8 cellular contexts compared by ENCODE assay signal in the genomic region with DNA sequence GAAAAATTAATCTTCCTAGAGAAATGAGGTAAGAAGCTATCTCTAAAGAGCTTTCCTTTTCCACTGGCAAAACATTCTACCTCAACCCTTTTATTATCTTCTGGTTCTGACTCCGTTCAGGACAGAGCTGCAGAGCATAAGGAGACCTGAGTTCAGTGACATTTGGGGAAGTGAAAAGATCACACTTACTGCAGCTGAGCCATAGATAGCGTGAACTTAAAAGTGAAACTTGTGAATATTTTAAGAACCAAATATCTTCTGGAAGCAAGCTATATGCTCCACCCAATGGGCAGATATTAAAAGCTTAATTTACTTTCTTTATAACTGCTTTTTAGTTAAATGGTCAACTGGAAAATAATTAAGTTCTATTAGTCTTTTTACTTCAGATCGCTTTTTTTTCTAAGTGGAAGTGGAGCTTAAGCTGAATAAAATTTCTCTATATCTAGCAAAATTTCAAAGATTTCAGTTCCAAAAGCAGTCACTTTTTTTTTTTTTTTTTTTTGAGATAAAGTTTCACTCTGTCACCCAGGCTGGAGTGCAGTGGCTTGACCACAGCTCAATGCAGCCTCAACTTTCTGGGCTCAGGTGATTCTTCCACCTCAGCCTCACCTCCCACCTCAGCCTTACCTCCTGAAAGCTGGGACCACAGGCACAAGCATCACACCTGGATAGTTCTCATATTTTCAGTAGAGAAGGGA. TPM values are rescaled to one million over a fixed set of nuclear protein-coding genes. Genes with fewer than 3 reads are reported as not detected.
DNase-seq lines count a peak whose midpoint lies in the region; ATAC-seq and TF ChIP-seq lines count a peak whose summit lies in the region.

No MANE protein-coding gene starts in this region.

- peaks cover 12% of the 10 kb centered on the region for H3K4me1 ChIP-seq in fibroblast of lung (ENCODE audit: control insufficient read depth, extremely low read depth, insufficient read depth, low read length)
- no peaks in the 10 kb centered on the region for H3K4me1 ChIP-seq in neuronal stem cell (ENCODE audit: control insufficient read depth in 2 of 2, insufficient read depth in 1 of 2, low read depth in 1 of 2, low read length in 2 of 2)
- H3K4me1 ChIP-seq in GM23338 (ENCODE audit: insufficient read depth): no peaks in the 10 kb centered on the region

- H3K23ac ChIP-seq in neuronal stem cell (ENCODE audit: low read depth, low read length, poor library complexity): no peak overlapping the region

- DNase-seq in fibroblast of lung (ENCODE audit: low read depth in 2 of 2) (no peak), NCI-H446 treated with DMSO at 0.1 percent for 48 hours (lab: John Stamatoyannopoulos, UW) (no peak), neuronal stem cell (ENCODE audit: low spot score) (no peak), GM23338 (ENCODE audit: low spot score) (no peak), Right ventricle myocardium inferior (ENCODE audit: missing footprints) (no peak)

- no peak overlapping the region for H2AK5ac ChIP-seq in neuronal stem cell (ENCODE audit: low read depth, low read length)

- H3K4me1 Mint-ChIP-seq in IgD-negative memory B cell (peaks cover 46 to 60% (median 49%) of the 10 kb centered on the region in 3 donors), GM23338 (no peaks in the 10 kb centered on the region)

- no peaks in the 10 kb centered on the region for H3K36me3 ChIP-seq in fibroblast of lung (ENCODE audit: control insufficient read depth, insufficient read depth, low read length)
- H3K36me3 ChIP-seq in neuronal stem cell (replicated peaks in 1 of 2; ENCODE audit: control insufficient read depth in 2 of 2, insufficient read depth in 2 of 2, low read length in 2 of 2): no peaks in the 10 kb centered on the region
- H3K36me3 ChIP-seq in GM23338 (ENCODE audit: insufficient read depth): no peaks in the 10 kb centered on the region

- peak; percentile 90 for ATAC-seq in GM18502 (IDR thresholded peaks at IDR 0.05; ENCODE audit: poor library complexity, unreplicated experiment)
- ATAC-seq in GM21619 (IDR thresholded peaks at IDR 0.05; ENCODE audit: unreplicated experiment): peak; percentile 86
- no peak for ATAC-seq in GM23338
- ATAC-seq in Right ventricle myocardium inferior: no peak

- H3K36me3 Mint-ChIP-seq in IgD-negative memory B cell: peaks cover 12% of the 10 kb centered on the region
- no peaks in the 10 kb centered on the region for H3K36me3 Mint-ChIP-seq in GM23338 (ENCODE audit: low read depth)

- no peak overlapping the region for H4K8ac ChIP-seq in neuronal stem cell (ENCODE audit: low read depth, low read length)

- no peaks in the 10 kb centered on the region for H4K20me1 ChIP-seq in fibroblast of lung (ENCODE audit: control insufficient read depth, extremely low read depth, insufficient read depth, low read length)
- no peaks in the 10 kb centered on the region for H4K20me1 ChIP-seq in GM23338 (replicated peaks; ENCODE audit: insufficient read depth)

- H2BK5ac ChIP-seq in neuronal stem cell (ENCODE audit: low read length): no peak overlapping the region

- no CpG with 5 or more reads among the region's 3 CpGs for WGBS in neuronal stem cell (ENCODE audit: extremely low coverage in 2 of 2, insufficient read length in 2 of 2, insufficient replicate concordance in 1 of 2), 2 donors

- no peaks in the 10 kb centered on the region for H3K9me3 Mint-ChIP-seq in IgD-negative memory B cell
- no peaks in the 10 kb centered on the region for H3K9me3 Mint-ChIP-seq in GM23338

- no peaks in the 10 kb centered on the region for H3K79me2 ChIP-seq in fibroblast of lung (ENCODE audit: control insufficient read depth, insufficient read depth, low read length)
- H3K79me2 ChIP-seq in GM23338 (replicated peaks; ENCODE audit: insufficient read depth): no peaks in the 10 kb centered on the region

- H3K9me3 ChIP-seq in fibroblast of lung (ENCODE audit: control insufficient read depth, insufficient read depth, low read depth, low read length): no peaks in the 10 kb centered on the region
- H3K9me3 ChIP-seq in neuronal stem cell (replicated peaks in 1 of 2; ENCODE audit: control insufficient read depth in 2 of 2, insufficient read depth in 1 of 2, low read depth in 1 of 2, low read length in 2 of 2): no peaks in the 10 kb centered on the region

- intact Hi-C loops in Right ventricle myocardium inferior (cut with DNase I): no loop called here

- no peak overlapping the region for H2BK120ac ChIP-seq in neuronal stem cell (ENCODE audit: low read depth, low read length)

- H3K9me2 ChIP-seq in GM23338 (ENCODE audit: insufficient read depth): no peaks in the 10 kb centered on the region

- H3K4me3 Mint-ChIP-seq in IgD-negative memory B cell: peak overlapping the region; percentile 28 to 89 (median 70)
- H3K4me3 Mint-ChIP-seq in GM23338: no peak overlapping the region

- H3K27me3 ChIP-seq in fibroblast of lung (ENCODE audit: control insufficient read depth, insufficient read depth, low read length): no peaks in the 10 kb centered on the region
- no peaks in the 10 kb centered on the region for H3K27me3 ChIP-seq in neuronal stem cell (ENCODE audit: control insufficient read depth in 3 of 3, insufficient read depth in 3 of 3, low read depth in 1 of 3, low read length in 3 of 3)
- no peaks in the 10 kb centered on the region for H3K27me3 ChIP-seq in GM23338 (ENCODE audit: insufficient read depth)

- H2BK12ac ChIP-seq in neuronal stem cell (ENCODE audit: low read length): no peak overlapping the region

- no peaks in the 10 kb centered on the region for H3K79me1 ChIP-seq in neuronal stem cell (ENCODE audit: low read depth, low read length)

- no peak for TF ChIP-seq CTCF in fibroblast of lung (conservative IDR thresholded peaks at IDR 0.05 in 1 of 2, IDR thresholded peaks at IDR 0.05 in 1 of 2; ENCODE audit: low read depth in 1 of 2, low read length in 2 of 2)
- TF ChIP-seq CTCF in GM23338 (conservative IDR thresholded peaks at IDR 0.05; ENCODE audit: low read depth in 2 of 2): no peak

- H3K4me2 ChIP-seq in fibroblast of lung (ENCODE audit: extremely low read depth, insufficient read depth, low read length): peak overlapping the region; percentile 30
- H3K4me2 ChIP-seq in neuronal stem cell (ENCODE audit: insufficient read depth, low read length, poor library complexity, severe bottlenecking): no peak overlapping the region
- no peak overlapping the region for H3K4me2 ChIP-seq in GM23338

- H3K18ac ChIP-seq in neuronal stem cell (ENCODE audit: low read length): no peak overlapping the region

- H3K9ac ChIP-seq in fibroblast of lung (ENCODE audit: insufficient read depth, low read length): no peak overlapping the region
- H3K9ac ChIP-seq in neuronal stem cell (ENCODE audit: low read depth, low read length, poor library complexity): no peak overlapping the region

- no peak overlapping the region for H3K4ac ChIP-seq in neuronal stem cell (ENCODE audit: low read length)

- no peak overlapping the region for H2BK15ac ChIP-seq in neuronal stem cell (ENCODE audit: low read length)

- H3K4me3 ChIP-seq in fibroblast of lung (replicated peaks in 1 of 4; ENCODE audit: control extremely low read depth in 1 of 4, insufficient read depth in 1 of 4, low read depth in 3 of 4, low read length in 4 of 4) (no peak overlapping the region), neuronal stem cell (ENCODE audit: low read length in 2 of 2) (no peak overlapping the region), GM23338 (no peak overlapping the region)

- H3K27ac Mint-ChIP-seq in IgD-negative memory B cell (peak overlapping the region; percentile 68 to 95 (median 93)), GM23338 (no peak overlapping the region)

- no peaks in the 10 kb centered on the region for H3F3A ChIP-seq in GM23338 (replicated peaks; ENCODE audit: low read depth)

- H3K27me3 Mint-ChIP-seq in IgD-negative memory B cell (no peaks in the 10 kb centered on the region), GM23338 (ENCODE audit: insufficient read depth, low read depth, poor library complexity) (no peaks in the 10 kb centered on the region)

- H3K27ac ChIP-seq in fibroblast of lung (ENCODE audit: insufficient read depth, low read length): no peak overlapping the region
- no peak overlapping the region for H3K27ac ChIP-seq in neuronal stem cell (replicated peaks; ENCODE audit: low read length)
- H3K27ac ChIP-seq in GM23338 (ENCODE audit: low read depth): no peak overlapping the region

- no peak overlapping the region for H3K14ac ChIP-seq in neuronal stem cell (ENCODE audit: low read length)

- H2AFZ ChIP-seq in fibroblast of lung (ENCODE audit: low read length): peak overlapping the region; percentile 87
- H2AFZ ChIP-seq in neuronal stem cell (ENCODE audit: low read length): no peak overlapping the region
- no peak overlapping the region for H2AFZ ChIP-seq in GM23338

- H4K91ac ChIP-seq in neuronal stem cell (ENCODE audit: low read depth, low read length, poor library complexity): no peak overlapping the region

RNA-seq across cellular contexts. Expression of gene PTPN22, which starts 11.9 kb away (rescaled TPM):
- polyA plus RNA-seq in IgD-negative memory B cell (41.1 TPM), fibroblast of lung (0.10 and 0.11 TPM in 2 replicates), GM23338 (2016; fragmentation: Nextera tagmentation; extraction: Ambion mirVana) (0.08 and 0.40 TPM in 2 replicates)
- total RNA-seq in fibroblast of lung (0.26 and 0.33 TPM in 2 replicates), Right ventricle myocardium inferior (0.43 TPM)
- 0.07 and 0.08 TPM in 2 replicates for polyA plus RNA-seq in fibroblast of lung (2012)
- polyA minus RNA-seq in fibroblast of lung (ENCODE audit: low replicate concordance): not detected in 2 replicates
- polyA plus RNA-seq in neuronal stem cell (2013, experiment 1 of 2): not detected
- 0.01 TPM for polyA plus RNA-seq in neuronal stem cell (2013, experiment 2 of 2)
- not detected in 2 replicates for total RNA-seq in GM23338 (2014; rRNA removed; shearing (Covaris generic))

RNA-seq across cellular contexts. Expression of gene BCL2L15, which starts 27.8 kb away (rescaled TPM):
- polyA plus RNA-seq in IgD-negative memory B cell: not detected
- total RNA-seq in fibroblast of lung: under 0.01 TPM in 1 of 2 replicates, not detected in the other
- 0.03 and 0.19 TPM in 2 replicates for polyA plus RNA-seq in fibroblast of lung
- not detected in 2 replicates for polyA plus RNA-seq in fibroblast of lung (2012)
- polyA minus RNA-seq in fibroblast of lung (ENCODE audit: low replicate concordance): 0.07 TPM in 1 of 2 replicates, not detected in the other
- polyA plus RNA-seq in neuronal stem cell (2013, experiment 1 of 2): 0.04 TPM
- polyA plus RNA-seq in neuronal stem cell (2013, experiment 2 of 2): 0.06 TPM
- 0.78 TPM in 1 of 2 replicates, not detected in the other for total RNA-seq in GM23338 (2014; rRNA removed; shearing (Covaris generic))
- polyA plus RNA-seq in GM23338 (2016; fragmentation: Nextera tagmentation; extraction: Ambion mirVana): 0.40 TPM in 1 of 2 replicates, not detected in the other
- total RNA-seq in Right ventricle myocardium inferior: not detected

RNA-seq across cellular contexts. Expression of gene AP4B1, which starts 45.0 kb away (rescaled TPM):
- 13.2 TPM for polyA plus RNA-seq in IgD-negative memory B cell
- total RNA-seq in fibroblast of lung: 11.7 and 12.1 TPM in 2 replicates
- polyA plus RNA-seq in fibroblast of lung: 16.8 TPM in 2 replicates
- polyA plus RNA-seq in fibroblast of lung (2012): 9.3 and 11.4 TPM in 2 replicates
- polyA minus RNA-seq in fibroblast of lung (ENCODE audit: low replicate concordance): 1.9 and 6.5 TPM in 2 replicates
- polyA plus RNA-seq in neuronal stem cell (2013, experiment 1 of 2): 9.6 TPM
- polyA plus RNA-seq in neuronal stem cell (2013, experiment 2 of 2): 8.3 TPM
- 12.7 and 13.4 TPM in 2 replicates for total RNA-seq in GM23338 (2014; rRNA removed; shearing (Covaris generic))
- polyA plus RNA-seq in GM23338 (2016; fragmentation: Nextera tagmentation; extraction: Ambion mirVana): 4.4 and 7.5 TPM in 2 replicates
- 12.2 TPM for total RNA-seq in Right ventricle myocardium inferior

RNA-seq across cellular contexts. Expression of gene DCLRE1B, which starts 45.5 kb away (rescaled TPM):
- polyA plus RNA-seq in IgD-negative memory B cell (3.6 TPM), fibroblast of lung (3.4 and 6.4 TPM in 2 replicates), GM23338 (2016; fragmentation: Nextera tagmentation; extraction: Ambion mirVana) (6.3 and 6.9 TPM in 2 replicates)
- total RNA-seq in fibroblast of lung (0.66 and 1.0 TPM in 2 replicates), Right ventricle myocardium inferior (2.4 TPM)
- 5.4 and 9.0 TPM in 2 replicates for polyA plus RNA-seq in fibroblast of lung (2012)
- 14.0 and 17.9 TPM in 2 replicates for polyA minus RNA-seq in fibroblast of lung (ENCODE audit: low replicate concordance)
- polyA plus RNA-seq in neuronal stem cell (2013, experiment 1 of 2): 8.9 TPM
- 9.1 TPM for polyA plus RNA-seq in neuronal stem cell (2013, experiment 2 of 2)
- total RNA-seq in GM23338 (2014; rRNA removed; shearing (Covaris generic)): 8.7 and 9.7 TPM in 2 replicates

RNA-seq across cellular contexts. Expression of gene RSBN1, which starts 47.4 kb away (rescaled TPM):
- polyA plus RNA-seq in IgD-negative memory B cell (36.6 TPM), fibroblast of lung (6.4 and 10.2 TPM in 2 replicates), GM23338 (2016; fragmentation: Nextera tagmentation; extraction: Ambion mirVana) (17.4 and 18.9 TPM in 2 replicates)
- total RNA-seq in fibroblast of lung (8.7 and 9.4 TPM in 2 replicates), Right ventricle myocardium inferior (10.1 TPM)
- polyA plus RNA-seq in fibroblast of lung (2012): 4.2 and 4.8 TPM in 2 replicates
- polyA minus RNA-seq in fibroblast of lung (ENCODE audit: low replicate concordance): 1.4 and 4.0 TPM in 2 replicates
- 16.0 TPM for polyA plus RNA-seq in neuronal stem cell (2013, experiment 1 of 2)
- polyA plus RNA-seq in neuronal stem cell (2013, experiment 2 of 2): 17.4 TPM
- 15.4 and 29.9 TPM in 2 replicates for total RNA-seq in GM23338 (2014; rRNA removed; shearing (Covaris generic))

Comparison
In these comparisons a context has a peak if more than half of its experiments do, and no peak if none do; other contexts are left out.
1. ATAC-seq: peak in GM18502 (single experiment) and GM21619 (single experiment); none in GM23338 (single experiment) and Right ventricle myocardium inferior (single experiment).